In the genomic region with DNA sequence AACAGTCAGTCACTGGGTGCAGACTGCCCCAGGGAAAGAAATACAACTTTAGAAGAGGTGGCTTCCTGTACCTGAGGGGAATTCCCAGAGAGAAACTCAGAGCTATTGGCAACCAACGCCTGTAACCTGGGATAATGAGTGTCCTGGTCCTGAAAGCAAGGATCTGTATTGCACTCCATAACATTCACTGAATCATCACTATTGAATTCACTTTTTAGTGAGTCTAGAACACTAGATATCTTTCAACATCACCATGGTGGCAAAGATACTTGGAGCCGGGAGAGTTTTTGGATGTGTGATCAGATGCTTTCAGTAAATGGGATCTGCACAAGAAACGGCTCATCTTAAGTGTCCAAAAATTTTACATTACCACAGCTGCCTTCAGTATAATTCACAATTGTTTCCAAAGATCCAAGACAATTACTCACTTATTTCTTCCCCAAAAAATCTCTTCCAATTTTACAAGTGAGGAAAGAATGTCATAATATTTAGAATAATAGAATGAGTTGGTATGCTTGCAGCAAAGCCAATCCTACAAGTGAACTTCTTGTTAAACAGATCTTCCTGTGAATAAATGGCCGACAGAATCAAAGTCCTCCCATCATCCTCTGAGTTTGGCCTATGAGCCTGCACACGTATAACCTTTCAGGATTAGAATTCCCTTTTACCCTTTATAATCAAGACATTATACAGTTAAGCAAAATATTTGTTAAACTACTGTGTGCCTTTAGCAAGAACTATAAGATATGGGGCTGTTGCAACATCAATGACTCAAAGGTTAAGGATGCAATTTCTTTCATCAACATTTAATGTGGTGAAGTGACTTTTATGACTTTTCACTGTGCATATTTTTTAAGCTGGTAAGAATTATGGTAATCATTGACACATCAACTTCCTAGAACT, we compare ENCODE assay signal across 1 cellular context.
TF ChIP-seq lines count a peak whose summit lies in the region.

No MANE protein-coding gene starts in this region.

TF ChIP-seq in IMR-90, 13 proteins besides CTCF, POLR2A, EP300 and RAD21:
- TF ChIP-seq CHD1 (IDR thresholded peaks at IDR 0.05; ENCODE audit: low read depth, low read length) (no peak), BHLHE40 (IDR thresholded peaks at IDR 0.05; ENCODE audit: low read depth, low read length) (0 out of 2 replicates have a peak, but pooled peaks have one; percentile 27), RCOR1 (IDR thresholded peaks at IDR 0.05; ENCODE audit: insufficient replicate concordance, low read length) (no peak), CEBPB (IDR thresholded peaks at IDR 0.05; ENCODE audit: low read depth, low read length) (peak; percentile 99), FOS (IDR thresholded peaks at IDR 0.05; ENCODE audit: low read depth, low read length) (peak; percentile 80)
